25 cellular contexts compared by ENCODE assay signal in genomic region chr12:13836116-13836515, GRCh38.
"Had no signal": no experiment of that assay in that cellular context is flagged by ENCODE, and none has a peak within 500 bp of the region (broad histone marks: within the 10 kb centered on the region; RNA-seq: fewer than 3 reads in every experiment).

No MANE protein-coding gene starts in this region.

- H3K9me3 Mint-ChIP-seq: activated CD4-positive, alpha-beta memory T cell treated with anti-CD3 and anti-CD28 coated beads, Interleukin-2, amount 10 ng/mL, durations not matched to agents 7 days and 5 days; activated naive CD4-positive, alpha-beta T cell treated with anti-CD3 and anti-CD28 coated beads, Interleukin-2, amount 50 U/mL, for 24 hours; activated naive CD8-positive, alpha-beta T cell treated with anti-CD3 and anti-CD28 coated beads, Interleukin-2, amount 10 ng/mL, durations not matched to agents 7 days and 5 days; activated T-cell treated with anti-CD3 and anti-CD28 coated beads, Interleukin-2, amount 50 U/mL, for 24 hours; activated T-helper 2 cell treated with anti-CD3 and anti-CD28 coated beads, Interferon-gamma antibody, Interleukin-2, Interleukin-4, amounts not matched to agents 10 μg/mL and 5 μg/mL and 100 μg/mL, durations not matched to agents 14 hours and 24 hours and 36 hours had no signal

- H3K27ac Mint-ChIP-seq: activated CD4-positive, alpha-beta memory T cell treated with anti-CD3 and anti-CD28 coated beads, Interleukin-2, amount 10 ng/mL, durations not matched to agents 7 days and 5 days; activated naive CD4-positive, alpha-beta T cell treated with anti-CD3 and anti-CD28 coated beads, Interleukin-2, amount 50 U/mL, for 24 hours; activated naive CD8-positive, alpha-beta T cell treated with anti-CD3 and anti-CD28 coated beads, Interleukin-2, amount 10 ng/mL, durations not matched to agents 7 days and 5 days; activated T-cell treated with anti-CD3 and anti-CD28 coated beads, Interleukin-2, amount 50 U/mL, for 24 hours; activated T-helper 2 cell treated with anti-CD3 and anti-CD28 coated beads, Interferon-gamma antibody, Interleukin-2, Interleukin-4, amounts not matched to agents 10 μg/mL and 5 μg/mL and 100 μg/mL, durations not matched to agents 14 hours and 24 hours and 36 hours had no signal

- DNase-seq: activated CD4-positive, alpha-beta memory T cell treated with anti-CD3 and anti-CD28 coated beads, Interleukin-2, amount 10 ng/mL, durations not matched to agents 7 days and 5 days; activated CD4-positive, alpha-beta T cell treated with anti-CD3 and anti-CD28 coated beads for 1 hour; activated CD4-positive, alpha-beta T cell treated with anti-CD3 and anti-CD28 coated beads for 48 hours; activated CD4-positive, CD25-positive, alpha-beta regulatory T cell; activated gamma-delta T cell; activated naive CD4-positive, alpha-beta T cell treated with Interleukin-2 at 50 U/mL for 16 hours; activated naive CD8-positive, alpha-beta T cell treated with anti-CD3 and anti-CD28 coated beads, Interleukin-2, amount 10 ng/mL, durations not matched to agents 7 days and 5 days; activated T-cell treated with anti-CD3 and anti-CD28 coated beads, Interleukin-2, amount 50 U/mL, for 24 hours; body of pancreas; KG1; NCI-H1092 treated with DMSO at 0.1 percent for 48 hours; NCI-H146; NCI-H1930; NCI-H2171 treated with DMSO at 0.1 percent for 48 hours; NCI-H2227 treated with DMSO at 0.1 percent for 48 hours; NCI-H446; NCI-H524; SHP77; SJCRH30; T1000; WERI-Rb-1 had no signal

- H3K27ac ChIP-seq: body of pancreas, SJCRH30, SK-N-MC, WERI-Rb-1 had no signal

- ATAC-seq: body of pancreas, Panc1 had no signal

- H3K4me1 ChIP-seq: body of pancreas, SJCRH30 had no signal

- H3K36me3 Mint-ChIP-seq: activated naive CD4-positive, alpha-beta T cell treated with anti-CD3 and anti-CD28 coated beads, Interleukin-2, amount 50 U/mL, for 24 hours; activated naive CD8-positive, alpha-beta T cell treated with anti-CD3 and anti-CD28 coated beads, Interleukin-2, amount 10 ng/mL, durations not matched to agents 7 days and 5 days had no signal

- H3K27me3 Mint-ChIP-seq: activated CD4-positive, alpha-beta memory T cell treated with anti-CD3 and anti-CD28 coated beads, Interleukin-2, amount 10 ng/mL, durations not matched to agents 7 days and 5 days; activated naive CD8-positive, alpha-beta T cell treated with anti-CD3 and anti-CD28 coated beads, Interleukin-2, amount 10 ng/mL, durations not matched to agents 7 days and 5 days; activated T-cell treated with anti-CD3 and anti-CD28 coated beads, Interleukin-2, amount 50 U/mL, for 24 hours had no signal

- H3K4me3 ChIP-seq: body of pancreas, SJCRH30, SK-N-MC had no signal

- H3K4me1 Mint-ChIP-seq: activated CD4-positive, alpha-beta memory T cell treated with anti-CD3 and anti-CD28 coated beads, Interleukin-2, amount 10 ng/mL, durations not matched to agents 7 days and 5 days; activated naive CD4-positive, alpha-beta T cell treated with anti-CD3 and anti-CD28 coated beads, Interleukin-2, amount 50 U/mL, for 24 hours; activated naive CD8-positive, alpha-beta T cell treated with anti-CD3 and anti-CD28 coated beads, Interleukin-2, amount 10 ng/mL, durations not matched to agents 7 days and 5 days had no signal

- H3K9me3 ChIP-seq: body of pancreas, SJCRH30 had no signal

- H3K4me3 Mint-ChIP-seq: activated CD4-positive, alpha-beta memory T cell treated with anti-CD3 and anti-CD28 coated beads, Interleukin-2, amount 10 ng/mL, durations not matched to agents 7 days and 5 days; activated naive CD4-positive, alpha-beta T cell treated with anti-CD3 and anti-CD28 coated beads, Interleukin-2, amount 50 U/mL, for 24 hours; activated naive CD8-positive, alpha-beta T cell treated with anti-CD3 and anti-CD28 coated beads, Interleukin-2, amount 10 ng/mL, durations not matched to agents 7 days and 5 days; activated T-cell treated with anti-CD3 and anti-CD28 coated beads, Interleukin-2, amount 50 U/mL, for 24 hours had no signal

- H3K36me3 ChIP-seq: SJCRH30, WERI-Rb-1 had no signal

- H3K27me3 ChIP-seq: body of pancreas, SJCRH30 had no signal
